30 cellular contexts compared by ENCODE assay signal in genomic region chr4:84218002-84218401, GRCh38.
DNase-seq lines count a peak whose midpoint lies in the region; ATAC-seq and TF ChIP-seq lines count a peak whose summit lies in the region.
"Had no signal": no experiment of that assay in that cellular context is flagged by ENCODE, and none has a peak within 500 bp of the region (broad histone marks: within the 10 kb centered on the region; RNA-seq: fewer than 3 reads in every experiment).

No MANE protein-coding gene starts in this region.

- in situ Hi-C loops in HAP-1 (cut with MboI; ENCODE audit: low sequenced_read_pairs) = no loop called here

- no peaks in the 10 kb centered on the region for H3K27me3 ChIP-seq in HAP-1 (ENCODE audit: low read depth)
- H3K27me3 ChIP-seq: brain microvascular endothelial cell, heart right ventricle, ovary, right atrium auricular region, upper lobe of right lung had no signal

- H3K4me1 ChIP-seq in HAP-1 = peaks cover 19% of the 10 kb centered on the region
- H3K4me1 ChIP-seq: heart right ventricle, left ventricle myocardium inferior, right atrium auricular region, SJSA1 had no signal

- TF ChIP-seq POLR2A in GM18505 (IDR thresholded peaks at IDR 0.05; ENCODE audit: borderline replicate concordance, extremely low read depth, insufficient read depth, insufficient read length) = no peak

- no peaks in the 10 kb centered on the region for H3K9me3 ChIP-seq in HAP-1
- H3K9me3 ChIP-seq: left ventricle myocardium inferior, ovary, right atrium auricular region, SJSA1, upper lobe of right lung had no signal

- H3K36me3 ChIP-seq in HAP-1 (replicated peaks) = no peaks in the 10 kb centered on the region
- H3K36me3 ChIP-seq: brain microvascular endothelial cell, heart right ventricle, left ventricle myocardium inferior, ovary, right atrium auricular region, SJSA1, upper lobe of right lung had no signal

- no peak overlapping the region for H3K4me3 ChIP-seq in HAP-1
- H3K4me3 ChIP-seq: heart right ventricle, left ventricle myocardium inferior, ovary, right atrium auricular region, SJSA1, upper lobe of right lung had no signal

- no peak for ATAC-seq in GM18505 (IDR thresholded peaks at IDR 0.05; ENCODE audit: unreplicated experiment)
- ATAC-seq: activated CD4-positive, alpha-beta T cell treated with anti-CD3 and anti-CD28 coated beads for 36 hours; activated T-cell treated with anti-CD3 and anti-CD28 coated beads, Interleukin-2, amount 50 U/mL, for 4 hours; heart right ventricle; naive thymus-derived CD8-positive, alpha-beta T cell; Panc1; stimulated activated memory B cell treated with anti-CD40 and anti-IgM and Interleukin-4, amounts not matched to agents 10 μg/mL and 1 μg/mL and 100 μg/mL, for 72 hours; upper lobe of right lung had no signal

- DNase-seq in COLO829 (ENCODE audit: low spot score) (peak; percentile 59), HAP-1 (ENCODE audit: low spot score in 2 of 2) (peak; percentile 44 to 56), RPMI7951 (ENCODE audit: low read depth) (peak; percentile 44), iPS-NIHi7 (ENCODE audit: extremely low spot score) (peak; percentile 14), NCI-H2029 (lab: John Stamatoyannopoulos, UW) (no peak), MV-4-11 (lab: John Stamatoyannopoulos, UW) (no peak)
- no peak for DNase-seq in activated CD8-positive, alpha-beta memory T cell treated with anti-CD3 and anti-CD28 coated beads, Interleukin-2, amount 50 U/mL, for 4 hours
- DNase-seq: activated CD4-positive, alpha-beta T cell treated with anti-CD3 and anti-CD28 coated beads for 36 hours; activated T-cell treated with anti-CD3 and anti-CD28 coated beads, Interleukin-2, amount 50 U/mL, for 4 hours; brain microvascular endothelial cell; COR-L47; effector CD4-positive, alpha-beta T cell; erythroblast; heart right ventricle; HFFc6; immature natural killer cell; KG1; left ventricle myocardium inferior; MM.1S; naive thymus-derived CD8-positive, alpha-beta T cell; NCI-H1436; NCI-H345; ovary; stimulated activated CD4-positive, alpha-beta T cell treated with anti-CD3 and anti-CD28 coated beads, Interleukin-4, amount 100 ng/mL, for 1 hour; upper lobe of right lung had no signal

Comparison
In these comparisons a context has a peak if more than half of its experiments do, and no peak if none do; other contexts are left out.
1. DNase-seq: peak in COLO829 (single experiment), HAP-1 (2 of 2), RPMI7951 (single experiment) and iPS-NIHi7 (single experiment); none in NCI-H2029 (single experiment), MV-4-11 (single experiment) and activated CD8-positive, alpha-beta memory T cell treated with anti-CD3 and anti-CD28 coated beads, Interleukin-2, amount 50 U/mL, for 4 hours (single experiment).